In the genomic region with DNA sequence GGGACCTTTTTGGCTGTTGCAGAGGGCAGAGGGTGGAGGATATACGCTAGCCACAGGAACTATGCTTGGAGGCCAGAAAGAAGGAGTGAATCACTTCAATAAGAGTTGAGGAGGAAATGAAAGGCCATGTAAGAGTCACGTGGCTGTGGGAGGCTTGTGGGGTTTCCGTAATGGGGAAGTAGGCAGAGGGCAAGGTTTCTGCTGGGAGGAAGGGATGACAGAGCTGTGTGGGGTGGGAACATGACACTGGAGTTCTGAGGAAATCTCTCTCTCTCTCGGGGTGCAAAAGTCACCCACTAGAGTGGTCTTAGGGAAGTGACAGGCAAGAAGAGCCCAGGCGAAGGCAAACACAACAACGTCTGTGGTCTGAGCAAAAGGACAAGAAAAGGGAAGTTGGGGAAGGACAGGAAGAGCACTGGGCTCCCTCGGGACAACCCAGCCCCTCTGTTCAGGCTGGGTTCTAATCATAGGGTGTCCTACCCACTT, we compare ENCODE assay signal across 9 cellular contexts. TPM values are rescaled to one million over a fixed set of nuclear protein-coding genes. Genes with fewer than 3 reads are reported as not detected.
DNase-seq lines count a peak whose midpoint lies in the region; ATAC-seq and TF ChIP-seq lines count a peak whose summit lies in the region.
"Had no signal": no experiment of that assay in that cellular context is flagged by ENCODE, and none has a peak within 500 bp of the region (broad histone marks: within the 10 kb centered on the region; RNA-seq: fewer than 3 reads in every experiment).

No MANE protein-coding gene starts in this region.

- no peaks in the 10 kb centered on the region for H3K9me2 ChIP-seq in MM.1S (replicated peaks; ENCODE audit: insufficient read depth, low read length)

- H3K27me3 ChIP-seq in MM.1S (replicated peaks; ENCODE audit: insufficient read depth, low read length) = no peaks in the 10 kb centered on the region
- H3K27me3 ChIP-seq in colonic mucosa = no peaks in the 10 kb centered on the region
- no peaks in the 10 kb centered on the region for H3K27me3 ChIP-seq in spleen (replicated peaks in 1 of 7)

- H3K36me3 ChIP-seq in MM.1S (replicated peaks; ENCODE audit: insufficient read depth, low read length) = no peaks in the 10 kb centered on the region
- no peaks in the 10 kb centered on the region for H3K36me3 ChIP-seq in colonic mucosa
- H3K36me3 ChIP-seq in spleen = no peaks in the 10 kb centered on the region

- no peak overlapping the region for H3K4me3 ChIP-seq in MM.1S (ENCODE audit: low read length)
- H3K4me3 ChIP-seq in colonic mucosa = no peak overlapping the region
- peak overlapping the region in 5 of 8 donors; percentile 5 to 57 (median 15) for H3K4me3 ChIP-seq in spleen

- H3K9me3 Mint-ChIP-seq in glutamatergic neuron (ENCODE audit: unreplicated experiment) = peaks cover 2% of the 10 kb centered on the region

- H3K4me2 ChIP-seq in MM.1S (ENCODE audit: low read depth, low read length) = peak overlapping the region; percentile 7; the same call in 1 of the 2 replicates

- H3K9me3 ChIP-seq in MM.1S (replicated peaks; ENCODE audit: insufficient read depth, low read length) (no peaks in the 10 kb centered on the region), colonic mucosa (no peaks in the 10 kb centered on the region), spleen (peaks cover 0 to 18% (median 7%) of the 10 kb centered on the region in 8 donors)

- H3F3A ChIP-seq in MM.1S (ENCODE audit: insufficient read depth, low read length) = no peaks in the 10 kb centered on the region

- H3K4me1 Mint-ChIP-seq in glutamatergic neuron (ENCODE audit: low read depth, unreplicated experiment) = no peaks in the 10 kb centered on the region

- DNase-seq in activated CD4-positive, CD25-positive, alpha-beta regulatory T cell (lab: John Stamatoyannopoulos, UW) = no peak
- peak; percentile 2 for DNase-seq in HCEC 1CT
- no peak for DNase-seq in MM.1S
- peak; percentile 34 for DNase-seq in colonic mucosa
- DNase-seq in spleen = peak; percentile 85
- DNase-seq in NCI-H510A (lab: John Stamatoyannopoulos, UW) = no peak
- DNase-seq in glutamatergic neuron = no peak

- H3K27me3 Mint-ChIP-seq in glutamatergic neuron (ENCODE audit: unreplicated experiment) = no peaks in the 10 kb centered on the region

- no peak overlapping the region for H3K4me3 Mint-ChIP-seq in glutamatergic neuron (ENCODE audit: unreplicated experiment)

- no peaks in the 10 kb centered on the region for H4K20me1 ChIP-seq in MM.1S (ENCODE audit: insufficient read depth, low read length)

- no peak for TF ChIP-seq POLR2A in spleen (IDR thresholded peaks at IDR 0.05)

- no peak overlapping the region for H3K9ac ChIP-seq in MM.1S (ENCODE audit: low read length)
- no peak overlapping the region for H3K9ac ChIP-seq in colonic mucosa (ENCODE audit: low read depth in 2 of 2, low read length in 2 of 2)

- intact Hi-C loops in colonic mucosa (cut with DNase I) (no loop called here), spleen (cut with DNase I; ENCODE audit: low total_unique reads) (no loop called here)

- H3K27ac Mint-ChIP-seq in glutamatergic neuron (ENCODE audit: unreplicated experiment) = no peak overlapping the region

- ATAC-seq in activated CD4-positive, CD25-positive, alpha-beta regulatory T cell treated with anti-CD3 and anti-CD28 coated beads, Interleukin-2, amount 50 U/mL, for 24 hours = peak; percentile 44 to 50

- 0 out of 2 replicates have a peak, but pooled peaks cover 2% of the 10 kb centered on the region for H3K4me1 ChIP-seq in MM.1S (ENCODE audit: low read length)
- no peaks in the 10 kb centered on the region for H3K4me1 ChIP-seq in colonic mucosa
- H3K4me1 ChIP-seq in spleen = peaks cover 8 to 91% (median 71%) of the 10 kb centered on the region in 6 donors

- WGBS in spleen, 5 donors = 5 to 12% (median 8%) methylated on average over 7 of the region's 7 CpGs

- H3K36me3 Mint-ChIP-seq in glutamatergic neuron (ENCODE audit: unreplicated experiment) = peaks cover 8% of the 10 kb centered on the region

- 0 out of 2 replicates have a peak overlapping the region, but pooled peaks have one; percentile 4 for H2AFZ ChIP-seq in MM.1S (ENCODE audit: low read length)

- H3K79me2 ChIP-seq in MM.1S (ENCODE audit: low read length) = no peaks in the 10 kb centered on the region

- H3K27ac ChIP-seq in MM.1S (ENCODE audit: low read length) = no peak overlapping the region
- H3K27ac ChIP-seq in colonic mucosa = no peak overlapping the region
- H3K27ac ChIP-seq in spleen = peak overlapping the region in 6 of 8 donors; percentile 10 to 85 (median 73)

- no peak for TF ChIP-seq CTCF in MM.1S (IDR thresholded peaks at IDR 0.05; ENCODE audit: low read length)
- TF ChIP-seq CTCF in colonic mucosa (IDR thresholded peaks at IDR 0.05) = no peak
- peak in 1 of 11 experiments; percentile 10 for TF ChIP-seq CTCF in spleen (IDR thresholded peaks at IDR 0.05 in 8 of 11, conservative IDR thresholded peaks at IDR 0.05 in 3 of 11)
- no peak for TF ChIP-seq CTCF in glutamatergic neuron (IDR thresholded peaks at IDR 0.05; ENCODE audit: partially characterized antibody, unreplicated experiment)

RNA-seq across cellular contexts. Expression of a gene that starts 3.9 kb away (rescaled TPM):
- total RNA-seq in colonic mucosa = under 1 TPM; 0.32 to 0.98 TPM
- 10 to 100 TPM; 15.0 to 51.6 (median 19.3) TPM for total RNA-seq in spleen
- 10 to 100 TPM; 38.4 to 85.3 (median 55.0) TPM for polyA plus RNA-seq in spleen
- not detected for total RNA-seq in glutamatergic neuron (ENCODE audit: unreplicated experiment)

RNA-seq across cellular contexts. Expression of a gene that starts 31.6 kb away (rescaled TPM):
- total RNA-seq in colonic mucosa (under 1 TPM in 1 of 2 donors, not detected in 1; 0.11 TPM), spleen (1 to 10 TPM in 2 of 7 donors, under 1 TPM in 5; 0.34 to 1.7 (median 0.56) TPM), glutamatergic neuron (ENCODE audit: unreplicated experiment) (not detected)
- polyA plus RNA-seq in spleen = 1 to 10 TPM; 1.8 to 3.5 (median 2.5) TPM
- total RNA-seq: urinary bladder had no signal

RNA-seq across cellular contexts. Expression of a gene that starts 45.5 kb away (rescaled TPM):
- not detected for total RNA-seq in colonic mucosa
- total RNA-seq in spleen = under 1 TPM in 2 of 7 donors, not detected in 5; 0.36 to 0.37 TPM
- under 1 TPM in 2 of 3 donors, not detected in 1; 0.11 to 0.29 TPM for polyA plus RNA-seq in spleen
- not detected for total RNA-seq in glutamatergic neuron (ENCODE audit: unreplicated experiment)
- total RNA-seq: urinary bladder had no signal

Comparison
In these comparisons a context has a peak if more than half of its experiments do, and no peak if none do; other contexts are left out.
1. DNase-seq: peak in HCEC 1CT (single experiment), colonic mucosa (single experiment) and spleen (single experiment); none in activated CD4-positive, CD25-positive, alpha-beta regulatory T cell (0 of 4), MM.1S (single experiment), NCI-H510A (single experiment) and glutamatergic neuron (single experiment).
2. H3K27ac ChIP-seq: peak in spleen (6 of 8); none in MM.1S (single experiment) and colonic mucosa (single experiment).
3. H3K4me3 ChIP-seq: peak in spleen (5 of 8); none in MM.1S (single experiment) and colonic mucosa (single experiment).
4. RNA of a gene that starts 3.9 kb away (total RNA-seq): 15.0 to 51.6 TPM in spleen; 0.32 to 0.98 TPM in colonic mucosa and not detected in glutamatergic neuron (single experiment); every median in the first group is over 4 times any median in the second.